In genomic region chr3:48596676-48597407, GRCh38 we compare ENCODE assay signal across 11 cellular contexts. TPM values are rescaled to one million over a fixed set of nuclear protein-coding genes. Genes with fewer than 3 reads are reported as not detected.
A peak's percentile ranks its signal among the peaks of the same experiment; 100 is the strongest.
DNase-seq lines count a peak whose midpoint lies in the region; ATAC-seq and TF ChIP-seq lines count a peak whose summit lies in the region.
"Had no signal": no experiment of that assay in that cellular context is flagged by ENCODE, and none has a peak within 500 bp of the region (broad histone marks: within the 10 kb centered on the region; RNA-seq: fewer than 3 reads in every experiment).

No MANE protein-coding gene starts in this region.

- DNase-seq in coronary artery (ENCODE audit: low spot score): no peak
- DNase-seq in progenitor cell of endocrine pancreas (ENCODE audit: low spot score, unreplicated experiment): no peak
- DNase-seq in HuH-7 (ENCODE audit: low spot score): no peak
- no peak for DNase-seq in NCI-H2227 treated with DMSO at 0.1 percent for 48 hours (lab: John Stamatoyannopoulos, UW)
- DNase-seq: activated CD8-positive, alpha-beta memory T cell treated with anti-CD3 and anti-CD28 coated beads for 24 hours; Kasumi-1; NCI-H446 had no signal

- H3K9ac ChIP-seq in HUES48 (ENCODE audit: low read depth, low read length): no peak overlapping the region

- peaks cover 8% of the 10 kb centered on the region; the same call in 1 of the 2 replicates for H3K27me3 ChIP-seq in HUES48 (ENCODE audit: control insufficient read depth, insufficient read depth, low read length)

- no peak overlapping the region for H3K4me3 Mint-ChIP-seq in progenitor cell of endocrine pancreas (ENCODE audit: low read depth)
- H3K4me3 Mint-ChIP-seq: stimulated activated memory B cell treated with anti-CD40 and anti-IgM and Interleukin-4, amounts not matched to agents 10 μg/mL and 1 μg/mL and 100 μg/mL, for 72 hours had no signal

- TF ChIP-seq CTCF in coronary artery (IDR thresholded peaks at IDR 0.05) (no peak), progenitor cell of endocrine pancreas (IDR thresholded peaks at IDR 0.05; ENCODE audit: unreplicated experiment) (no peak)

- H3K36me3 ChIP-seq in HUES48 (ENCODE audit: control insufficient read depth, insufficient read depth, low read length): peaks cover 44% of the 10 kb centered on the region

- no peaks in the 10 kb centered on the region for H3K9me3 ChIP-seq in HUES48 (ENCODE audit: control insufficient read depth, insufficient read depth, low read length)

- peaks cover 4% of the 10 kb centered on the region for H3K36me3 Mint-ChIP-seq in progenitor cell of endocrine pancreas (ENCODE audit: insufficient read depth)

- no peaks in the 10 kb centered on the region for H3K9me3 Mint-ChIP-seq in progenitor cell of endocrine pancreas (ENCODE audit: low read depth)
- H3K9me3 Mint-ChIP-seq: stimulated activated memory B cell treated with anti-CD40 and anti-IgM and Interleukin-4, amounts not matched to agents 10 μg/mL and 1 μg/mL and 100 μg/mL, for 72 hours had no signal

- no peak overlapping the region for H3K4me3 ChIP-seq in HUES48 (ENCODE audit: low read depth, low read length)
- H3K4me3 ChIP-seq in coronary artery: no peak overlapping the region

- peaks cover 11% of the 10 kb centered on the region for H3K27me3 Mint-ChIP-seq in progenitor cell of endocrine pancreas

- peak overlapping the region; percentile 48 for H3K27ac Mint-ChIP-seq in progenitor cell of endocrine pancreas
- H3K27ac Mint-ChIP-seq: stimulated activated memory B cell treated with anti-CD40 and anti-IgM and Interleukin-4, amounts not matched to agents 10 μg/mL and 1 μg/mL and 100 μg/mL, for 72 hours had no signal

- H3K27ac ChIP-seq in HUES48 (ENCODE audit: low read depth, low read length) (peak overlapping the region; percentile 80), coronary artery (peak overlapping the region; percentile 82 to 96)

- H3K4me1 ChIP-seq in HUES48 (ENCODE audit: control insufficient read depth, insufficient read depth, low read length): peaks cover 16% of the 10 kb centered on the region

- H3K4me1 Mint-ChIP-seq in progenitor cell of endocrine pancreas (ENCODE audit: low read depth): no peaks in the 10 kb centered on the region

- no peak for ATAC-seq in GM21360 (IDR thresholded peaks at IDR 0.05; ENCODE audit: unreplicated experiment)
- ATAC-seq: stimulated activated memory B cell treated with anti-CD40 and anti-IgM and Interleukin-4, amounts not matched to agents 10 μg/mL and 1 μg/mL and 100 μg/mL, for 72 hours had no signal

RNA-seq across cellular contexts. Expression of gene COL7A1, which starts 1.7 kb away (rescaled TPM):
- total RNA-seq in progenitor cell of endocrine pancreas: 31.5 and 38.4 TPM in 2 replicates

RNA-seq across cellular contexts. Expression of gene UQCRC1, which starts 12.6 kb away (rescaled TPM):
- 209 and 219 TPM in 2 replicates for total RNA-seq in progenitor cell of endocrine pancreas

RNA-seq across cellular contexts. Expression of gene TMEM89, which starts 24.7 kb away (rescaled TPM):
- 0.49 TPM in 1 of 2 replicates, not detected in the other for total RNA-seq in progenitor cell of endocrine pancreas
- total RNA-seq: lung microvascular endothelial cell had no signal

RNA-seq across cellular contexts. Expression of gene UCN2, which starts 33.3 kb away (rescaled TPM):
- total RNA-seq in progenitor cell of endocrine pancreas: 1.2 and 1.4 TPM in 2 replicates
- total RNA-seq: lung microvascular endothelial cell had no signal

RNA-seq across cellular contexts. Expression of gene SLC26A6, which starts 38.4 kb away (rescaled TPM):
- total RNA-seq in progenitor cell of endocrine pancreas: 31.0 and 35.9 TPM in 2 replicates
